18 cellular contexts compared by ENCODE assay signal in the genomic region with DNA sequence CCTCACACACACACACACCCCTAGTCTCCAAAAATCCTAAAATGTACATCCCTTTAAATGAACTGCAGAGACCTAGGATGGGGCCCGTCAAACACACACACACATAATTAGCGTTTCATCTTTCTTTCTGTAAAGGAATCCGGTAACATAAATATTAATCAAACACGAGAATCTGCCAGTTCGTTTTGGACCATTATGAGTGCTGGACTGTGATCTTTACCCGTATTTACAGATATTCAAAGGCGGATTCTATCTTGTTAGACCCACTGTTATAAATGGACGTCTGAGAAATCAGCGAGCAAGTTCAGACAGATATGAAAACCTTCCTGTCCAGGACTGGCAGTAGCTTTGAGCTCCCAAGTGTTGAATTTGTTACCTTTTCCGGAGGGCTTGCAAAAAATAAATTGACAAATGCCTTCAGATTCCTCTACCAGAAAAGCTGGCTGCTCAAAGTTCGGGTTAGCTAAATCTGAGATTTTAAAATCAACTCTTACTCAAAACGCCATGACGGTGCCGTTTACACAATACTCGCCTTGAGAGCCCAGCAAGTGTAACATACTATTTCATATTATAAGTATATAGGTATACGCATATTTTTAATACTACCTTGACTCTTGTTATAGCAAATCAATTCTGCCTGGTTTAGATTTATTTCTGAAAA. TPM values are rescaled to one million over a fixed set of nuclear protein-coding genes. Genes with fewer than 3 reads are reported as not detected.
A peak's percentile ranks its signal among the peaks of the same experiment; 100 is the strongest.
DNase-seq lines count a peak whose midpoint lies in the region; ATAC-seq and TF ChIP-seq lines count a peak whose summit lies in the region.
"Had no signal": no experiment of that assay in that cellular context is flagged by ENCODE, and none has a peak within 500 bp of the region (broad histone marks: within the 10 kb centered on the region; RNA-seq: fewer than 3 reads in every experiment).

No MANE protein-coding gene starts in this region.

- no peak overlapping the region for H2BK120ac ChIP-seq in H9 (ENCODE audit: low read depth, low read length, poor library complexity, severe bottlenecking)

- H3K79me2 ChIP-seq in H9 (ENCODE audit: insufficient read depth, low read length) (no peaks in the 10 kb centered on the region; the same call in 1 of the 2 replicates), neural progenitor cell (ENCODE audit: low read depth) (no peaks in the 10 kb centered on the region)

- peak overlapping the region; percentile 51 to 98 (median 97); a peak in 5 of 7 replicates for H3K27ac Mint-ChIP-seq in H9
- peak overlapping the region; percentile 100 for H3K27ac Mint-ChIP-seq in T-helper 17 cell
- H3K27ac Mint-ChIP-seq in neural progenitor cell, result peak overlapping the region; percentile 57

- H3K14ac ChIP-seq in H9 (ENCODE audit: insufficient read depth, low read length), result no peak overlapping the region

- H3K27ac ChIP-seq in H9 (ENCODE audit: insufficient read length, low read depth, low read length) (no peak overlapping the region), neural progenitor cell (no peak overlapping the region)

- H3K36me3 ChIP-seq in neural progenitor cell, result no peaks in the 10 kb centered on the region

- no peak for DNase-seq in H9
- DNase-seq in T-helper 17 cell, result no peak
- DNase-seq in epithelial cell of esophagus (ENCODE audit: low read depth), result peak; percentile 60
- DNase-seq in neural progenitor cell (ENCODE audit: low spot score), result no peak
- DNase-seq in left colon, result no peak
- DNase-seq: activated CD8-positive, alpha-beta memory T cell treated with anti-CD3 and anti-CD28 coated beads for 24 hours; aorta; foreskin melanocyte; islet precursor cell; Kasumi-1; NCI-H1694 treated with DMSO at 0.1 percent for 48 hours; NCI-H69; retina; stimulated activated CD4-positive, alpha-beta T cell treated with anti-CD3 and anti-CD28 coated beads, Interleukin-2, amount 100 ng/mL, for 48 hours; T-helper 9 cell had no signal

- H3K4me3 Mint-ChIP-seq in H9 (peak overlapping the region; percentile 76 to 90), T-helper 17 cell (peak overlapping the region; percentile 96), neural progenitor cell (peak overlapping the region; percentile 81)

- TF ChIP-seq CTCF in H9 (conservative IDR thresholded peaks at IDR 0.05) (no peak), epithelial cell of esophagus (IDR thresholded peaks at IDR 0.05; ENCODE audit: insufficient read depth, low read depth, low read length, missing control alignments) (no peak), neural progenitor cell (IDR thresholded peaks at IDR 0.05) (no peak)

- H2AFZ ChIP-seq in H9 (ENCODE audit: low read length), result no peak overlapping the region
- no peak overlapping the region for H2AFZ ChIP-seq in neural progenitor cell (replicated peaks)

- H2AK5ac ChIP-seq in H9 (ENCODE audit: insufficient read length, low read length), result no peak overlapping the region

- H3K18ac ChIP-seq in H9 (ENCODE audit: insufficient read length, low read depth, low read length), result no peak overlapping the region

- peak overlapping the region; percentile 35 for H3K4me3 ChIP-seq in epithelial cell of esophagus (ENCODE audit: low read length)
- no peak overlapping the region for H3K4me3 ChIP-seq in neural progenitor cell

- H3K9me3 ChIP-seq in H9 (ENCODE audit: control insufficient read depth, low read depth, low read length), result no peaks in the 10 kb centered on the region
- H3K9me3 ChIP-seq in T-helper 17 cell (ENCODE audit: control insufficient read depth, low read length, poor library complexity, severe bottlenecking), result no peaks in the 10 kb centered on the region
- no peaks in the 10 kb centered on the region for H3K9me3 ChIP-seq in neural progenitor cell (ENCODE audit: low read depth)

- no peak overlapping the region for H2BK5ac ChIP-seq in H9 (ENCODE audit: insufficient read length, low read length)

- intact Hi-C loops in left colon (cut with DNase I, micrococcal nuclease), result no loop called here

- no peak overlapping the region for H3K4ac ChIP-seq in H9 (ENCODE audit: low read depth, low read length)

- no peak overlapping the region for H3T11ph ChIP-seq in H9 (ENCODE audit: low read length)

- H3K9me3 Mint-ChIP-seq in H9 (no peaks in the 10 kb centered on the region; a peak in 1 of 5 replicates), neural progenitor cell (no peaks in the 10 kb centered on the region)

- no peak overlapping the region for H2BK20ac ChIP-seq in H9 (ENCODE audit: low read depth, low read length, poor library complexity, severe bottlenecking)

- peaks cover 2% of the 10 kb centered on the region for H3K27me3 Mint-ChIP-seq in H9 (ENCODE audit: low read depth)
- no peaks in the 10 kb centered on the region for H3K27me3 Mint-ChIP-seq in T-helper 17 cell
- H3K27me3 Mint-ChIP-seq in neural progenitor cell (ENCODE audit: insufficient read depth, low read depth), result peaks cover 53% of the 10 kb centered on the region

- no peak overlapping the region for H4K91ac ChIP-seq in H9 (ENCODE audit: insufficient read length, low read depth, low read length)

- H3K79me1 ChIP-seq in H9 (ENCODE audit: insufficient read depth, low read depth, low read length, poor library complexity, severe bottlenecking), result no peaks in the 10 kb centered on the region

- H4K5ac ChIP-seq in H9 (ENCODE audit: insufficient read length, low read depth, low read length), result no peak overlapping the region

- peak overlapping the region; percentile 75 for H3K4me2 ChIP-seq in H9 (ENCODE audit: insufficient read depth, insufficient read length, low read length)
- H3K4me2 ChIP-seq in neural progenitor cell, result no peak overlapping the region

- no peak overlapping the region for H3K9ac ChIP-seq in H9 (ENCODE audit: extremely low read depth, insufficient read length, low read length)
- no peak overlapping the region for H3K9ac ChIP-seq in neural progenitor cell

- H3K4me1 ChIP-seq in H9 (ENCODE audit: insufficient read depth, low read length), result peaks cover 40% of the 10 kb centered on the region
- peaks cover 5% of the 10 kb centered on the region for H3K4me1 ChIP-seq in neural progenitor cell

- H3K36me3 Mint-ChIP-seq in H9 (ENCODE audit: insufficient read depth in 1 of 3, low read depth in 3 of 3) (peaks cover 0 to 2% (median 0%) of the 10 kb centered on the region in 3 experiments; a peak in 1 of 7 replicates), T-helper 17 cell (ENCODE audit: low read depth) (peaks cover 10% of the 10 kb centered on the region), neural progenitor cell (no peaks in the 10 kb centered on the region)

- H3K27me3 ChIP-seq in H9 (ENCODE audit: insufficient read depth, low read length), result no peaks in the 10 kb centered on the region
- peaks cover 87% of the 10 kb centered on the region for H3K27me3 ChIP-seq in neural progenitor cell

- ATAC-seq in T-helper 17 cell (no peak), left colon (no peak), GM21717 (IDR thresholded peaks at IDR 0.05; ENCODE audit: unreplicated experiment) (no peak), HG02610 (IDR thresholded peaks at IDR 0.05; ENCODE audit: unreplicated experiment) (no peak)
- ATAC-seq: Panc1 had no signal

- H4K20me1 ChIP-seq in H9 (ENCODE audit: control insufficient read depth, insufficient read depth, insufficient read length), result no peaks in the 10 kb centered on the region
- H4K20me1 ChIP-seq in neural progenitor cell (ENCODE audit: low read depth), result no peaks in the 10 kb centered on the region

- peaks cover 22% of the 10 kb centered on the region for H3K23me2 ChIP-seq in H9 (ENCODE audit: insufficient read length, low read depth, low read length, poor library complexity, severe bottlenecking)

- H4K8ac ChIP-seq in H9 (replicated peaks; ENCODE audit: insufficient read length, low read depth, low read length), result no peak overlapping the region

- H3K56ac ChIP-seq in H9 (ENCODE audit: insufficient read length, low read depth, low read length), result no peak overlapping the region

- H3K4me1 Mint-ChIP-seq in H9, result peaks cover 73 to 77% of the 10 kb centered on the region in 2 experiments
- peaks cover 87% of the 10 kb centered on the region for H3K4me1 Mint-ChIP-seq in T-helper 17 cell
- H3K4me1 Mint-ChIP-seq in neural progenitor cell, result peaks cover 46% of the 10 kb centered on the region

- no CpG with 5 or more reads among the region's 16 CpGs for WGBS in H9 (ENCODE audit: extremely low coverage, insufficient read length, low lambda C conversion rate)

- H2BK12ac ChIP-seq in H9 (ENCODE audit: insufficient read length, low read depth, low read length), result no peak overlapping the region

- H2BK15ac ChIP-seq in H9 (ENCODE audit: low read depth, low read length), result no peak overlapping the region

- peaks cover 26% of the 10 kb centered on the region for H3F3A ChIP-seq in neural progenitor cell (ENCODE audit: low read depth)

- H3K23ac ChIP-seq in H9 (ENCODE audit: insufficient read length, low read depth, low read length), result no peak overlapping the region

RNA-seq across cellular contexts. Expression of gene BCL11B, which starts 27.6 kb away (rescaled TPM):
- total RNA-seq in H9 (2021) (4.9 and 5.1 TPM in 2 replicates), T-helper 17 cell (100 to 1,000 TPM; 167 to 174 TPM), neural progenitor cell (ENCODE audit: low replicate concordance) (1.3 and 1.5 TPM in 2 replicates), left colon (1 to 10 TPM; 3.7 to 5.1 TPM)

Comparison
In these comparisons a context has a peak if more than half of its experiments do, and no peak if none do; other contexts are left out.
1. RNA of gene BCL11B, which starts 27.6 kb away (total RNA-seq): 167 to 174 TPM in T-helper 17 cell; 3.7 to 5.1 TPM in left colon, 4.9 to 5.1 TPM in H9 and 1.3 to 1.5 TPM in neural progenitor cell; every median in the first group is over 10 times any median in the second.
2. Peak in every context shown above with its lines, with median percentiles within 50 percentile points of each other: H3K27ac Mint-ChIP-seq and H3K4me3 Mint-ChIP-seq.